1 cellular context compared by ENCODE assay signal in the genomic region with DNA sequence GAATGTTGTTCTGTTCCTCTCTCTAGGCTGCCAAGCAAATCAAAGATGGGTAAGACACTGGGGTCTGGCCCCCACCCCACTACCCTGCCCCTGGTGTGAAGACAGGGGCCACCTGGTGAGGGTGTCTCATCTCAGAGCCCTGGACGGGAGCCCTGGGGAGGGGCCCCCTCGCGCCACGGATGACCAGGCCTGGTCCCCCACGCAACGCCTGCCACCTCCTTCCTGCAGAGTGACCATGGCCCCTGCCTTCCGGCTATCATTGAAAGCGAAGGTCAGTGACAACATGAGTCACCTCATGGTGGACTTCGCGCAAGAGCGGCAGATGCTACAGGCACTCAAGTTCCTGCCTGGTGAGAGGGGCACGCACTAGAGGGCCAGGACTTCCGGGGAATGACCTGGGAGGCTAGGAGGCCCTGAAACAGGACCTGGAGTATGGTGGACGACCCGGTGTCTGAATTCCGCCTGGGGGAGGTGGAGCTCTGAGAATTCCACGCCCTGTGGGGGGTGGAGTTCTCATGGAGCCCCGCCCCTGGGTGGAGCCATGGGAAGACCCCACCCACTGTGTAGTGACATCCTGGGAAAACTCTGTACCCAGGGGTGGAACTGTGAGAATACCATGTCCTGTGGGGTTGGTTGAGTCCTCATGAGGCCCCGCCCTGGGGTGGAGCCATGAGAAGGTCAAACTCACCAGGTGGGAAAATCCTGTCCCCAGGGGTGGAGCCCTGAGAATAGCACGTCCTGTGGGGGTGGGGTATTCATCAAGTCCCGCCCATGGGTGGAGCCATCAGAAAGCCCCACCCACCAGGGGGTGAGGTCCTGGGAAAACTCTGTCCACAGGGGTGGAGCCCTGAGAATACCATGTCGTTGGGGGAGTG.
A peak's percentile ranks its signal among the peaks of the same experiment; 100 is the strongest.
TF ChIP-seq lines count a peak whose summit lies in the region.

No MANE protein-coding gene starts in this region.

TF ChIP-seq in HepG2, 621 proteins besides CTCF, POLR2A, EP300 and RAD21 (continued from another document):
- TF ChIP-seq, protein P1, sequence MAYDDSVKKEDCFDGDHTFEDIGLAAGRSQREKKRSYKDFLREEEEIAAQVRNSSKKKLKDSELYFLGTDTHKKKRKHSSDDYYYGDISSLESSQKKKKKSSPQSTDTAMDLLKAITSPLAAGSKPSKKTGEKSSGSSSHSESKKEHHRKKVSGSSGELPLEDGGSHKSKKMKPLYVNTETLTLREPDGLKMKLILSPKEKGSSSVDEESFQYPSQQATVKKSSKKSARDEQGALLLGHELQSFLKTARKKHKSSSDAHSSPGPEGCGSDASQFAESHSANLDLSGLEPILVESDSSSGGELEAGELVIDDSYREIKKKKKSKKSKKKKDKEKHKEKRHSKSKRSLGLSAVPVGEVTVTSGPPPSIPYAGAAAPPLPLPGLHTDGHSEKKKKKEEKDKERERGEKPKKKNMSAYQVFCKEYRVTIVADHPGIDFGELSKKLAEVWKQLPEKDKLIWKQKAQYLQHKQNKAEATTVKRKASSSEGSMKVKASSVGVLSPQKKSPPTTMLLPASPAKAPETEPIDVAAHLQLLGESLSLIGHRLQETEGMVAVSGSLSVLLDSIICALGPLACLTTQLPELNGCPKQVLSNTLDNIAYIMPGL (CRISPR knock-in tag; IDR thresholded peaks at IDR 0.05; ENCODE audit: borderline replicate concordance in 1 of 2, low read depth in 1 of 2) = peak; percentile 64 to 74; a peak in 3 of 4 replicates
- TF ChIP-seq TFE3 (CRISPR knock-in tag; IDR thresholded peaks at IDR 0.05) (peak; percentile 88), ZNF501 (CRISPR knock-in tag; IDR thresholded peaks at IDR 0.05) (peak; percentile 80)
